1 cellular context compared by ENCODE assay signal in the genomic region with DNA sequence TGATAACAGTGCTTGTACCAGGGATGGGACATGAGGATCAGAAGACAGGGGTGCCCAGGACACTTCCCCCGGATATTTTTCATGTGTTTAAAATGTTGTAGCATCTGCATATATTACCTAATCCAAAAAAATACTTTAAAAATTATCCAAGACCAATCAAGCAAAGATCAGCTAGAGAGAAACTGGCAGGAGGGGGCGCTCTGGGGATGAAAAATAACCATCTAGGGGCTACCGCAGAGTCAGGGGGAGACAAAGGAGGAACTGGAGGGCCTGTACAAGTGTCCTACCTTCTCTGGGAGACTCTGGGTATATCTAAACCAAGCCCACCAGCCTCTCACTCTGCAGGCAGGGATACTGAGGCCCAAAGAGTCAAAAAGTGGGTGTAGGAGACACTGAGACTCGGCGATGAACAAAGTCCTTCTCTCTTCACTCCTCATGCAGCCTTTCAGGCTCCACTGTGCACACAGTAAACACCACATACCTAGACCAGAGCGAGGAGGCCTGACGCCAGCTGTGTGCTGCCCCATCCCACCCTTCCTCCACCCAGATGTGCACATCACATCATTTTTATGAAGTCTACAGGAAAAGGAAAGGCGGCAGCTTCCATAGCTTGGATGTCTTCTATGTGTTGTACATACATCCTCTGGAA.
TF ChIP-seq lines count a peak whose summit lies in the region.

No MANE protein-coding gene starts in this region.

TF ChIP-seq in Ishikawa, 13 proteins besides CTCF, POLR2A, EP300 and RAD21 (continued from another document):
- no peak for TF ChIP-seq TCF12 (IDR thresholded peaks at IDR 0.05; ENCODE audit: low read depth)
- TF ChIP-seq NFIC (IDR thresholded peaks at IDR 0.05): no peak
- TF ChIP-seq, protein P1, sequence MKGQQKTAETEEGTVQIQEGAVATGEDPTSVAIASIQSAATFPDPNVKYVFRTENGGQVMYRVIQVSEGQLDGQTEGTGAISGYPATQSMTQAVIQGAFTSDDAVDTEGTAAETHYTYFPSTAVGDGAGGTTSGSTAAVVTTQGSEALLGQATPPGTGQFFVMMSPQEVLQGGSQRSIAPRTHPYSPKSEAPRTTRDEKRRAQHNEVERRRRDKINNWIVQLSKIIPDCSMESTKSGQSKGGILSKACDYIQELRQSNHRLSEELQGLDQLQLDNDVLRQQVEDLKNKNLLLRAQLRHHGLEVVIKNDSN (IDR thresholded peaks at IDR 0.05): no peak
